ENCODE assay signal across 25 cellular contexts in genomic region chr3:88131695-88132094, GRCh38.
"Had no signal": no experiment of that assay in that cellular context is flagged by ENCODE, and none has a peak within 500 bp of the region (broad histone marks: within the 10 kb centered on the region; RNA-seq: fewer than 3 reads in every experiment).

No MANE protein-coding gene starts in this region.

- H3K27ac ChIP-seq: adrenal gland, breast epithelium, lower lobe of right lung, thyroid gland had no signal

- H3K4me3 Mint-ChIP-seq: activated CD4-positive, alpha-beta T cell treated with anti-CD3 and anti-CD28 coated beads, Interleukin-2, amount 10 ng/mL, durations not matched to agents 24 days and 14 days; activated T-cell treated with anti-CD3 and anti-CD28 coated beads, Interleukin-2, amount 50 U/mL, for 4 hours; dendritic cell treated with granulocyte-macrophage colony-stimulating factor and Interleukin-4, amounts not matched to agents 40 ng/mL and 50 ng/mL, for 4 days; naive B cell; neural crest cell had no signal

- ATAC-seq: activated T-cell treated with anti-CD3 and anti-CD28 coated beads, Interleukin-2, amount 50 U/mL, for 4 hours; left colon; lower lobe of right lung had no signal

- H3K4me3 ChIP-seq: adrenal gland, breast epithelium, lower lobe of right lung, thyroid gland had no signal

- H3K4me1 ChIP-seq: breast epithelium, lower lobe of right lung, thyroid gland had no signal

- H3K27ac Mint-ChIP-seq: activated CD4-positive, alpha-beta T cell treated with anti-CD3 and anti-CD28 coated beads, Interleukin-2, amount 10 ng/mL, durations not matched to agents 24 days and 14 days; dendritic cell treated with granulocyte-macrophage colony-stimulating factor and Interleukin-4, amounts not matched to agents 40 ng/mL and 50 ng/mL, for 4 days had no signal

- DNase-seq: activated CD4-positive, alpha-beta T cell treated with anti-CD3 and anti-CD28 coated beads, Interleukin-2, amount 10 ng/mL, durations not matched to agents 24 days and 14 days; activated CD8-positive, alpha-beta memory T cell treated with anti-CD3 and anti-CD28 coated beads, Interleukin-2, amount 50 U/mL, for 4 hours; activated effector memory CD4-positive, alpha-beta T cell treated with Interleukin-2 at 50 U/mL for 16 hours; activated naive CD4-positive, alpha-beta T cell treated with anti-CD3 and anti-CD28 coated beads, Interleukin-2, amount 50 U/mL, for 16 hours; activated T-cell treated with anti-CD3 and anti-CD28 coated beads, Interleukin-2, amount 50 U/mL, for 4 hours; adrenal gland; cerebellar nuclear complex; effector memory CD4-positive, alpha-beta T cell; foreskin fibroblast; hippocampal formation; islet precursor cell; left colon; lower lobe of right lung; naive B cell; retina; stimulated activated CD4-positive, alpha-beta T cell treated with anti-CD3 and anti-CD28 coated beads, Interleukin-12 subunit alpha, Interleukin-12 subunit beta, amount 100 ng/mL, for 4 hours; stimulated activated CD4-positive, alpha-beta T cell treated with anti-CD3 and anti-CD28 coated beads, Interleukin-1b, Interleukin-23, amount 100 ng/mL, for 48 hours; stimulated activated CD8-positive, alpha-beta memory T cell treated with anti-CD3 and anti-CD28 coated beads, Interleukin-4, amount 100 ng/mL, for 48 hours; stimulated activated naive CD4-positive, alpha-beta T cell treated with Interleukin-2 at 50 U/mL for 16 hours; T-helper 1 cell; T-helper 9 cell; thyroid gland had no signal

- H3K27me3 Mint-ChIP-seq: activated CD4-positive, alpha-beta T cell treated with anti-CD3 and anti-CD28 coated beads, Interleukin-2, amount 10 ng/mL, durations not matched to agents 24 days and 14 days; dendritic cell treated with granulocyte-macrophage colony-stimulating factor and Interleukin-4, amounts not matched to agents 40 ng/mL and 50 ng/mL, for 4 days; naive B cell had no signal

- H3K9me3 ChIP-seq: adrenal gland, breast epithelium, lower lobe of right lung, thyroid gland had no signal

- H3K9me3 Mint-ChIP-seq: activated CD4-positive, alpha-beta T cell treated with anti-CD3 and anti-CD28 coated beads, Interleukin-2, amount 10 ng/mL, durations not matched to agents 24 days and 14 days; activated T-cell treated with anti-CD3 and anti-CD28 coated beads, Interleukin-2, amount 50 U/mL, for 4 hours; dendritic cell treated with granulocyte-macrophage colony-stimulating factor and Interleukin-4, amounts not matched to agents 40 ng/mL and 50 ng/mL, for 4 days; naive B cell; neural crest cell had no signal

- H3K36me3 ChIP-seq: adrenal gland, breast epithelium had no signal

- H3K27me3 ChIP-seq: adrenal gland, breast epithelium, thyroid gland had no signal
